In the genomic region with DNA sequence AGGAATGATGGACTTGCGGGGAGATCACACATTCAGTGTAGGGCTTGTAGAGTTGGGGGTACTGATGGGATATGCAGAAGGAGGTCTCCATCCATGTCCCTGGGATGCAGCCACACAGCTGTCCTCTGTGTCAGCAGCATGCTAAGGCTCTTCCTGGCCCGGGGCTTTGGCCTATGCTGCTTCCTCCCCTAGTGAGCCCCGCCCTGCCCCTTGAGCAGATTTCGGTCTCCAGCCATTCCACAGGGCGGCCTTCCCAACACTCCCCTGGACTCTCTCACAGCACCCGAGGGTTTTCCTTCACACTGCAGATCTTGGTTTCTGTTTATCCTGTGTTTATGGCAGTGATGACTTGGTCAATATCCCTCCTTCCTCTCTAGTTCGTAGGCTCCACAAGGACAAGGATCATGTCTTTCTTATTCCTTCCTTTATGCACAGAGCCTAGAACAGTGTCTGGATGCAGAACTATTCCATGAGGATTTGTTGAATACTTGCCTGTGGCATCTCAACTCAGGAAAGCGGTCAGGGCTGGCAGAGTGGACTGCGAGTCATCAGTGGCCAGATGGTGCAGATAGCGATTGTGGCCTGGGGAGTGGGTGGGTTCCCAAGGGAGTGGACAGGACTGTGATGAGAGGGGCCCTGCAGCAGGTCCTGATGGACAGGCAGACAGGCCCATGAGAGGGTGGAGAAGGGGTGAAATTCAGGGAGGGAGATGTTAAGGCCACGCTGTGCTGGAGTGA, we compare ENCODE assay signal across 8 cellular contexts.
DNase-seq lines count a peak whose midpoint lies in the region; ATAC-seq and TF ChIP-seq lines count a peak whose summit lies in the region.

No MANE protein-coding gene starts in this region.

- H3K9me3 ChIP-seq in DND-41 (ENCODE audit: insufficient read depth, low read length, severe bottlenecking), result no peaks in the 10 kb centered on the region
- no peaks in the 10 kb centered on the region for H3K9me3 ChIP-seq in SK-N-SH
- H3K9me3 ChIP-seq in esophagus muscularis mucosa, result no peaks in the 10 kb centered on the region

- TF ChIP-seq CTCF in DND-41 (IDR thresholded peaks at IDR 0.05; ENCODE audit: borderline replicate concordance, extremely low read depth, low read length, poor library complexity, severe bottlenecking) (no peak), SK-N-SH (IDR thresholded peaks at IDR 0.05) (no peak), esophagus muscularis mucosa (IDR thresholded peaks at IDR 0.05) (no peak)

- intact Hi-C loops in esophagus muscularis mucosa (cut with DNase I), result no loop called here

- ATAC-seq in DND-41 (ENCODE audit: insufficient read depth, low read depth), result no peak
- no peak for ATAC-seq in GM18867 (IDR thresholded peaks at IDR 0.05; ENCODE audit: unreplicated experiment)
- ATAC-seq in HG03097 (IDR thresholded peaks at IDR 0.05; ENCODE audit: low FRiP score, unreplicated experiment), result no peak

- H3K27ac ChIP-seq in DND-41 (ENCODE audit: low read length) (peak overlapping the region; percentile 99), SK-N-SH (ENCODE audit: low read depth in 2 of 2, low read length in 1 of 2) (peak overlapping the region; percentile 31 to 90), esophagus muscularis mucosa (replicated peaks in 1 of 4) (peak overlapping the region; percentile 30 to 78 (median 76))

- H3K4me2 ChIP-seq in DND-41 (ENCODE audit: insufficient read depth, low read length) (no peak overlapping the region), SK-N-SH (peak overlapping the region; percentile 58)

- H3K4me3 ChIP-seq in DND-41 (ENCODE audit: low read depth in 1 of 2, low read length in 2 of 2) (no peak overlapping the region), SK-N-SH (ENCODE audit: low read depth in 2 of 2, low read length in 1 of 2) (no peak overlapping the region), esophagus muscularis mucosa (no peak overlapping the region)

- no peaks in the 10 kb centered on the region for H3K36me3 ChIP-seq in DND-41 (ENCODE audit: insufficient read depth, low read length)
- H3K36me3 ChIP-seq in SK-N-SH (replicated peaks in 1 of 2; ENCODE audit: control insufficient read depth in 1 of 2, insufficient read depth in 2 of 2, low read length in 1 of 2), result no peaks in the 10 kb centered on the region
- peaks cover 0 to 6% (median 0%) of the 10 kb centered on the region in 4 donors for H3K36me3 ChIP-seq in esophagus muscularis mucosa

- H3K9ac ChIP-seq in DND-41 (ENCODE audit: low read depth, low read length), result no peak overlapping the region
- no peak overlapping the region for H3K9ac ChIP-seq in SK-N-SH

- peak in 1 of 2 experiments; percentile 48; a peak in 1 of 4 replicates for TF ChIP-seq EP300 in SK-N-SH (IDR thresholded peaks at IDR 0.05; ENCODE audit: borderline replicate concordance in 1 of 2, low read depth in 1 of 2, low read length in 1 of 2)
- TF ChIP-seq EP300 in esophagus muscularis mucosa (IDR thresholded peaks at IDR 0.05), result no peak

- POLR2A ChIA-PET in SK-N-SH (lab: Yijun Ruan, JAX), result interaction anchor here (0.5 kb wide), 1 partner anchor 1541 kb away, joined by 4 read pairs; no protein-coding TSS in a partner anchor

- peaks cover 16% of the 10 kb centered on the region for H3F3A ChIP-seq in SK-N-SH (replicated peaks; ENCODE audit: insufficient read depth)

- H4K20me1 ChIP-seq in DND-41 (ENCODE audit: insufficient read depth, low read length), result no peaks in the 10 kb centered on the region
- no peaks in the 10 kb centered on the region for H4K20me1 ChIP-seq in SK-N-SH (ENCODE audit: insufficient read depth)

- H3K27me3 ChIP-seq in DND-41 (ENCODE audit: insufficient read depth, low read length, poor library complexity) (no peaks in the 10 kb centered on the region), SK-N-SH (ENCODE audit: insufficient read depth) (no peaks in the 10 kb centered on the region), esophagus muscularis mucosa (no peaks in the 10 kb centered on the region)

- H2AFZ ChIP-seq in DND-41 (ENCODE audit: low read depth, low read length), result no peak overlapping the region
- no peak overlapping the region for H2AFZ ChIP-seq in SK-N-SH (ENCODE audit: low read depth)

- H3K4me1 ChIP-seq in DND-41 (ENCODE audit: insufficient read depth, low read length), result peaks cover 52% of the 10 kb centered on the region
- peaks cover 32 to 50% of the 10 kb centered on the region in 2 experiments for H3K4me1 ChIP-seq in SK-N-SH (ENCODE audit: control insufficient read depth in 1 of 2, insufficient read depth in 2 of 2, low read depth in 1 of 2, low read length in 1 of 2)
- peaks cover 66 to 93% (median 74%) of the 10 kb centered on the region in 4 donors for H3K4me1 ChIP-seq in esophagus muscularis mucosa

- TF ChIP-seq POLR2A in esophagus muscularis mucosa (IDR thresholded peaks at IDR 0.05; ENCODE audit: low read depth), result no peak

- CTCF ChIA-PET in SK-N-SH (lab: Yijun Ruan, JAX), result interaction anchor here (1.1 to 44.7 kb wide), 10 partner anchors 11 to 131 kb away, joined by 3 to 1335 read pairs (median 5); a partner anchor contains a TSS

- WGBS in SK-N-SH (ENCODE audit: low lambda C conversion rate), result 73% methylated on average over 11 of the region's 11 CpGs
- WGBS in esophagus muscularis mucosa, result 66% methylated on average over 11 of the region's 11 CpGs

- DNase-seq in DND-41 (no peak), SK-N-SH (peak; percentile 53), esophagus muscularis mucosa (ENCODE audit: extremely low spot score) (no peak), renal cortical epithelial cell (ENCODE audit: low read depth) (peak; percentile 75), OCI-M1 (lab: John Stamatoyannopoulos, UW) (no peak), HuH-7 (ENCODE audit: low spot score) (no peak)

- H3K9me2 ChIP-seq in SK-N-SH, result no peaks in the 10 kb centered on the region

- no peak for TF ChIP-seq RAD21 in SK-N-SH (IDR thresholded peaks at IDR 0.05; ENCODE audit: low read length)

- H3K79me2 ChIP-seq in DND-41 (ENCODE audit: insufficient read depth, low read length) (no peaks in the 10 kb centered on the region), SK-N-SH (ENCODE audit: insufficient read depth) (no peaks in the 10 kb centered on the region)

TF ChIP-seq in SK-N-SH, 30 proteins besides CTCF, POLR2A, EP300 and RAD21 (continues in another document):
- TF ChIP-seq RFX5 (IDR thresholded peaks at IDR 0.05; ENCODE audit: low read length), result no peak
- TF ChIP-seq, protein P1, sequence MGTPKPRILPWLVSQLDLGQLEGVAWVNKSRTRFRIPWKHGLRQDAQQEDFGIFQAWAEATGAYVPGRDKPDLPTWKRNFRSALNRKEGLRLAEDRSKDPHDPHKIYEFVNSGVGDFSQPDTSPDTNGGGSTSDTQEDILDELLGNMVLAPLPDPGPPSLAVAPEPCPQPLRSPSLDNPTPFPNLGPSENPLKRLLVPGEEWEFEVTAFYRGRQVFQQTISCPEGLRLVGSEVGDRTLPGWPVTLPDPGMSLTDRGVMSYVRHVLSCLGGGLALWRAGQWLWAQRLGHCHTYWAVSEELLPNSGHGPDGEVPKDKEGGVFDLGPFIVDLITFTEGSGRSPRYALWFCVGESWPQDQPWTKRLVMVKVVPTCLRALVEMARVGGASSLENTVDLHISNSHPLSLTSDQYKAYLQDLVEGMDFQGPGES (IDR thresholded peaks at IDR 0.05; ENCODE audit: low read depth, low read length), result no peak
- TF ChIP-seq, protein P2, sequence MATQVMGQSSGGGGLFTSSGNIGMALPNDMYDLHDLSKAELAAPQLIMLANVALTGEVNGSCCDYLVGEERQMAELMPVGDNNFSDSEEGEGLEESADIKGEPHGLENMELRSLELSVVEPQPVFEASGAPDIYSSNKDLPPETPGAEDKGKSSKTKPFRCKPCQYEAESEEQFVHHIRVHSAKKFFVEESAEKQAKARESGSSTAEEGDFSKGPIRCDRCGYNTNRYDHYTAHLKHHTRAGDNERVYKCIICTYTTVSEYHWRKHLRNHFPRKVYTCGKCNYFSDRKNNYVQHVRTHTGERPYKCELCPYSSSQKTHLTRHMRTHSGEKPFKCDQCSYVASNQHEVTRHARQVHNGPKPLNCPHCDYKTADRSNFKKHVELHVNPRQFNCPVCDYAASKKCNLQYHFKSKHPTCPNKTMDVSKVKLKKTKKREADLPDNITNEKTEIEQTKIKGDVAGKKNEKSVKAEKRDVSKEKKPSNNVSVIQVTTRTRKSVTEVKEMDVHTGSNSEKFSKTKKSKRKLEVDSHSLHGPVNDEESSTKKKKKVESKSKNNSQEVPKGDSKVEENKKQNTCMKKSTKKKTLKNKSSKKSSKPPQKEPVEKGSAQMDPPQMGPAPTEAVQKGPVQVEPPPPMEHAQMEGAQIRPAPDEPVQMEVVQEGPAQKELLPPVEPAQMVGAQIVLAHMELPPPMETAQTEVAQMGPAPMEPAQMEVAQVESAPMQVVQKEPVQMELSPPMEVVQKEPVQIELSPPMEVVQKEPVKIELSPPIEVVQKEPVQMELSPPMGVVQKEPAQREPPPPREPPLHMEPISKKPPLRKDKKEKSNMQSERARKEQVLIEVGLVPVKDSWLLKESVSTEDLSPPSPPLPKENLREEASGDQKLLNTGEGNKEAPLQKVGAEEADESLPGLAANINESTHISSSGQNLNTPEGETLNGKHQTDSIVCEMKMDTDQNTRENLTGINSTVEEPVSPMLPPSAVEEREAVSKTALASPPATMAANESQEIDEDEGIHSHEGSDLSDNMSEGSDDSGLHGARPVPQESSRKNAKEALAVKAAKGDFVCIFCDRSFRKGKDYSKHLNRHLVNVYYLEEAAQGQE (IDR thresholded peaks at IDR 0.05; ENCODE audit: low read depth, low read length), result 0 out of 2 replicates have a peak, but pooled peaks have one; percentile 23
- no peak for TF ChIP-seq CHD2 (IDR thresholded peaks at IDR 0.05; ENCODE audit: low read length, partially characterized antibody)
- TF ChIP-seq FOSL2 (IDR thresholded peaks at IDR 0.05; ENCODE audit: borderline replicate concordance, low read depth), result peak; percentile 73; the same call in 1 of the 2 replicates
- TF ChIP-seq NFIC (IDR thresholded peaks at IDR 0.05; ENCODE audit: borderline replicate concordance), result peak; percentile 50; the same call in 1 of the 2 replicates
- TF ChIP-seq FOXM1 (IDR thresholded peaks at IDR 0.05; ENCODE audit: low read depth), result no peak
- TF ChIP-seq, protein P3, sequence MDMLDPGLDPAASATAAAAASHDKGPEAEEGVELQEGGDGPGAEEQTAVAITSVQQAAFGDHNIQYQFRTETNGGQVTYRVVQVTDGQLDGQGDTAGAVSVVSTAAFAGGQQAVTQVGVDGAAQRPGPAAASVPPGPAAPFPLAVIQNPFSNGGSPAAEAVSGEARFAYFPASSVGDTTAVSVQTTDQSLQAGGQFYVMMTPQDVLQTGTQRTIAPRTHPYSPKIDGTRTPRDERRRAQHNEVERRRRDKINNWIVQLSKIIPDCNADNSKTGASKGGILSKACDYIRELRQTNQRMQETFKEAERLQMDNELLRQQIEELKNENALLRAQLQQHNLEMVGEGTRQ (IDR thresholded peaks at IDR 0.05; ENCODE audit: borderline replicate concordance, low read depth, low read length), result no peak
- no peak; the same call in 1 of the 2 replicates for TF ChIP-seq JUND (IDR thresholded peaks at IDR 0.05)
- no peak for TF ChIP-seq TEAD4 (IDR thresholded peaks at IDR 0.05; ENCODE audit: borderline replicate concordance, insufficient read depth)
- TF ChIP-seq TAF1 (IDR thresholded peaks at IDR 0.05; ENCODE audit: borderline replicate concordance, low read depth, low read length), result no peak
- TF ChIP-seq TCF12 (IDR thresholded peaks at IDR 0.05), result peak; percentile 85

Comparison
In these comparisons a context has a peak if more than half of its experiments do, and no peak if none do; other contexts are left out.
1. DNase-seq: peak in SK-N-SH (single experiment) and renal cortical epithelial cell (single experiment); none in DND-41 (single experiment), esophagus muscularis mucosa (single experiment), OCI-M1 (single experiment) and HuH-7 (single experiment).
2. Peak in every context shown above with its lines, with median percentiles within 50 percentile points of each other: H3K27ac ChIP-seq.